Comparison of ENCODE assay signal across 23 cellular contexts in the genomic region with DNA sequence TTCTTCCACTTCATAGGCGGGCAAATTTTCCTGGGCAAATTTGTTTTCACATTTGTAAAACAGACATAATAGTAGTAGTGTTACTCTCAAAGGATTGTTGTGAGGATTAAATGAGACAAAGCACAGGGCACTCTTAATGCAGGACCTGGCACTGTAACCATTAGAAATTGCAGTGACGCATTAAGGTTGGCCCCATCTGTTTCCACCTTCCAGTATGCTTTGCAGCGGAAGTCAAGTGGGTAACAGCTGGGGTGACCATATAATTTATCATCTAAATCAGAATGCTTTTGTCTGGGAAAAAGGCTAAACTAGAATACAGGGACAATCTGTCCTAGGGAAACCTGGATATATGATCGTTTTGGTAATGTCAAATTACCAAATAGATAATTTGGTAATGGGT.
DNase-seq lines count a peak whose midpoint lies in the region; ATAC-seq and TF ChIP-seq lines count a peak whose summit lies in the region.
"Had no signal": no experiment of that assay in that cellular context is flagged by ENCODE, and none has a peak within 500 bp of the region (broad histone marks: within the 10 kb centered on the region; RNA-seq: fewer than 3 reads in every experiment).

No MANE protein-coding gene starts in this region.

- H3K9me3 ChIP-seq in smooth muscle cell (replicated peaks; ENCODE audit: low read depth), result no peaks in the 10 kb centered on the region
- H3K9me3 ChIP-seq: BE2C had no signal

- H4K20me1 ChIP-seq in smooth muscle cell (ENCODE audit: low read depth), result no peaks in the 10 kb centered on the region

- H3K79me2 ChIP-seq in smooth muscle cell (ENCODE audit: low read depth), result no peaks in the 10 kb centered on the region

- no peak for ATAC-seq in GM21717 (IDR thresholded peaks at IDR 0.05; ENCODE audit: unreplicated experiment)
- ATAC-seq: GM12878, GM23338, T-helper 17 cell had no signal

- H3F3A ChIP-seq in smooth muscle cell (ENCODE audit: low read depth), result no peaks in the 10 kb centered on the region

- no peaks in the 10 kb centered on the region for H3K4me1 ChIP-seq in smooth muscle cell (ENCODE audit: low read depth)
- H3K4me1 ChIP-seq: BE2C had no signal

- no peak overlapping the region for H3K27ac ChIP-seq in smooth muscle cell (ENCODE audit: low read depth)

- TF ChIP-seq CTCF in smooth muscle cell (IDR thresholded peaks at IDR 0.05; ENCODE audit: borderline replicate concordance, insufficient read depth, poor library complexity, severe bottlenecking), result no peak

- 65% methylated on average over 4 of the region's 4 CpGs for WGBS in smooth muscle cell (ENCODE audit: low lambda C conversion rate)

- no peak overlapping the region for H3K9ac ChIP-seq in smooth muscle cell (ENCODE audit: low read depth)

- no peaks in the 10 kb centered on the region for H3K27me3 ChIP-seq in smooth muscle cell (ENCODE audit: low read depth)
- H3K27me3 ChIP-seq: BE2C had no signal

- DNase-seq in NCI-H446 treated with DMSO at 0.1 percent for 48 hours (lab: John Stamatoyannopoulos, UW), result peak; percentile 17
- no peak for DNase-seq in NCI-H446 (lab: John Stamatoyannopoulos, UW)
- DNase-seq in NCI-H2171 (lab: John Stamatoyannopoulos, UW), result peak; percentile 63
- peak; percentile 71 for DNase-seq in NCI-H82 (lab: John Stamatoyannopoulos, UW)
- no peak for DNase-seq in smooth muscle cell (lab: John Stamatoyannopoulos, UW; ENCODE audit: unreplicated experiment)
- DNase-seq in SHP77 treated with DMSO at 0.1 percent for 48 hours (lab: John Stamatoyannopoulos, UW), result no peak
- no peak for DNase-seq in dedifferentiated amniotic fluid mesenchymal stem cell (ENCODE audit: extremely low spot score)
- DNase-seq: 8988T; BE2C; CD4-positive, CD25-positive, alpha-beta regulatory T cell; COR-L47; DMS153; HCEC 1CT; IMR-90; NCI-H1417 treated with DMSO at 0.1 percent for 48 hours; NCI-H2029 treated with DMSO at 0.1 percent for 48 hours; NCI-H345; NK-92 treated with Interleukin-12 subunit alpha and Interleukin-12 subunit beta, amount 100 ng/mL, for 24 hours; Right ventricle myocardium superior; T-helper 17 cell had no signal

- peak overlapping the region; percentile 35 for H2AFZ ChIP-seq in smooth muscle cell (ENCODE audit: low read depth)
- H2AFZ ChIP-seq: GM23338 had no signal

- no peaks in the 10 kb centered on the region for H3K36me3 ChIP-seq in smooth muscle cell (ENCODE audit: low read depth)
- H3K36me3 ChIP-seq: BE2C had no signal

- no peak overlapping the region for H3K4me3 ChIP-seq in smooth muscle cell
- H3K4me3 ChIP-seq: GM12878, GM23338 had no signal

- H3K4me2 ChIP-seq in smooth muscle cell, result peak overlapping the region; percentile 36
- H3K4me2 ChIP-seq: GM23338 had no signal

Comparison
In these comparisons a context has a peak if more than half of its experiments do, and no peak if none do; other contexts are left out.
1. DNase-seq: peak in NCI-H446 treated with DMSO at 0.1 percent for 48 hours (single experiment), NCI-H2171 (single experiment) and NCI-H82 (single experiment); none in NCI-H446 (0 of 2), smooth muscle cell (single experiment), SHP77 treated with DMSO at 0.1 percent for 48 hours (single experiment) and dedifferentiated amniotic fluid mesenchymal stem cell (single experiment).